ENCODE assay signal across 16 cellular contexts in the genomic region with DNA sequence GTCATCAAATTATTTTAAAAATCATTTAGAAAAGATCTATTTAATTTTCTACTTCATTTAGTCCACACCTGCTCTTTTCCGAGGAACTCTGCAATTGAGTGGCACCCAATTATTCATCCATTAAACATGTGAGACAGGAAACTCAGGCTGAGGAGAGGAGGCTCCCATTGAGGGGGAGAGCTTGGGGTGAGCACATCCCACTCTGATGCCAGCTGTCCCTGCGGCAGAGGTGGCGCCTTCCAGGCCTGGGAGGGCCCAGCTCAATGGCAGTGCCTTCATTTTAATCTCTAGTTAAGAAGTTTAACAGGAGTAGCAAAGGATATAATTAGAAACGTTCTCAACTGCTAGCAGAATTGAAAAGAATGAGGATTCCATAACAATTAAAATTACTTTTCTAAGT.
DNase-seq lines count a peak whose midpoint lies in the region; ATAC-seq and TF ChIP-seq lines count a peak whose summit lies in the region.
"Had no signal": no experiment of that assay in that cellular context is flagged by ENCODE, and none has a peak within 500 bp of the region (broad histone marks: within the 10 kb centered on the region; RNA-seq: fewer than 3 reads in every experiment).

No MANE protein-coding gene starts in this region.

- intact Hi-C loops in left ventricle myocardium superior (cut with micrococcal nuclease): no loop called here
- intact Hi-C loops in testis (cut with DNase I; ENCODE audit: low total_unique reads): no loop called here

- H3K4me3 ChIP-seq in testis: no peak overlapping the region

- H3K36me3 ChIP-seq in testis (ENCODE audit: low read depth, missing control alignments): no peaks in the 10 kb centered on the region

- H3K27ac ChIP-seq in testis: no peak overlapping the region
- H3K27ac ChIP-seq: 22Rv1 had no signal

- TF ChIP-seq CTCF in testis (IDR thresholded peaks at IDR 0.05): no peak

- TF ChIP-seq POLR2A in testis (IDR thresholded peaks at IDR 0.05): no peak

- ATAC-seq in left ventricle myocardium superior (peak; percentile 37), HG03196 (IDR thresholded peaks at IDR 0.05; ENCODE audit: unreplicated experiment) (no peak), GM19452 (IDR thresholded peaks at IDR 0.05; ENCODE audit: unreplicated experiment) (no peak)
- ATAC-seq: stimulated activated naive CD8-positive, alpha-beta T cell treated with anti-CD3 and anti-CD28 coated beads, Interleukin-15, Interleukin-2, amounts not matched to agents 100 U/mL and 50 U/mL, for 24 hours had no signal

- no peaks in the 10 kb centered on the region for H3K27me3 ChIP-seq in testis

- DNase-seq in DMS 273 (lab: John Stamatoyannopoulos, UW; ENCODE audit: unreplicated experiment) (peak; percentile 38), DMS 273 treated with DMSO at 0.1 percent for 48 hours (lab: John Stamatoyannopoulos, UW) (no peak), NCI-H524 treated with DMSO at 0.1 percent for 48 hours (lab: John Stamatoyannopoulos, UW) (peak; percentile 17), left ventricle myocardium superior (no peak), testis (peak; percentile 30), T-helper 1 cell (no peak)
- DNase-seq: activated CD4-positive, alpha-beta T cell treated with anti-CD3 and anti-CD28 coated beads, Interleukin-2, amount 50 U/mL, for 1 hour; activated T-cell treated with anti-CD3 and anti-CD28 coated beads, Interleukin-2, amount 50 U/mL, for 24 hours; caudate nucleus; HCEC 1CT; midbrain; NCI-H1436 treated with DMSO at 0.1 percent for 48 hours; stimulated activated naive CD8-positive, alpha-beta T cell treated with anti-CD3 and anti-CD28 coated beads, Interleukin-15, Interleukin-2, amounts not matched to agents 100 U/mL and 50 U/mL, for 24 hours had no signal

- H3K9me3 ChIP-seq in testis: no peaks in the 10 kb centered on the region

- 43 to 64% methylated on average over 4 of the region's 4 CpGs for WGBS in testis, 2 donors

- peaks cover 11% of the 10 kb centered on the region for H3K4me1 ChIP-seq in testis

Comparison
In these comparisons a context has a peak if more than half of its experiments do, and no peak if none do; other contexts are left out.
1. DNase-seq: peak in DMS 273 (single experiment), NCI-H524 treated with DMSO at 0.1 percent for 48 hours (single experiment) and testis (single experiment); none in DMS 273 treated with DMSO at 0.1 percent for 48 hours (single experiment), left ventricle myocardium superior (single experiment) and T-helper 1 cell (0 of 5).